Comparison of ENCODE assay signal across 9 cellular contexts in genomic region chr6:154319231-154319858, GRCh38. TPM values are rescaled to one million over a fixed set of nuclear protein-coding genes. Genes with fewer than 3 reads are reported as not detected.
A peak's percentile ranks its signal among the peaks of the same experiment; 100 is the strongest.
DNase-seq lines count a peak whose midpoint lies in the region; ATAC-seq, FAIRE-seq and TF ChIP-seq lines count a peak whose summit lies in the region.
"Had no signal": no experiment of that assay in that cellular context is flagged by ENCODE, and none has a peak within 500 bp of the region (broad histone marks: within the 10 kb centered on the region; RNA-seq: fewer than 3 reads in every experiment).

No MANE protein-coding gene starts in this region.

- DNase-seq in GM19239 (ENCODE audit: insufficient read length, low spot score) (no peak), smooth muscle cell of the brain vasculature (ENCODE audit: low read depth, low spot score) (peak; percentile 35), NCI-H510A (lab: John Stamatoyannopoulos, UW) (no peak), RWPE1 (ENCODE audit: low spot score) (no peak), coronary artery (ENCODE audit: low spot score) (no peak)
- DNase-seq: effector memory CD8-positive, alpha-beta T cell had no signal

- POLR2A ChIA-PET in RWPE1 (lab: Yijun Ruan, JAX; ENCODE audit: low non-redundant PET): no interaction called here

- H3K27ac ChIP-seq in RWPE1 (no peak overlapping the region), coronary artery (no peak overlapping the region)

- H3K36me3 Mint-ChIP-seq in IgD-negative memory B cell: peaks cover 1% of the 10 kb centered on the region

- H3K27ac Mint-ChIP-seq in IgD-negative memory B cell: no peak overlapping the region
- H3K27ac Mint-ChIP-seq: effector memory CD8-positive, alpha-beta T cell had no signal

- H3K4me3 ChIP-seq in coronary artery: no peak overlapping the region

- peaks cover 0 to 6% (median 2%) of the 10 kb centered on the region in 3 donors for H3K4me1 Mint-ChIP-seq in IgD-negative memory B cell

- no peaks in the 10 kb centered on the region for H3K9me3 Mint-ChIP-seq in IgD-negative memory B cell
- H3K9me3 Mint-ChIP-seq: effector memory CD8-positive, alpha-beta T cell had no signal

- CTCF ChIA-PET in RWPE1 (lab: Yijun Ruan, JAX): no interaction called here

- peak overlapping the region in 3 of 4 donors; percentile 20 to 24 (median 23) for H3K4me3 Mint-ChIP-seq in IgD-negative memory B cell
- H3K4me3 Mint-ChIP-seq: effector memory CD8-positive, alpha-beta T cell had no signal

- no peak for ATAC-seq in HG03439 (IDR thresholded peaks at IDR 0.05; ENCODE audit: unreplicated experiment)
- ATAC-seq: effector memory CD8-positive, alpha-beta T cell had no signal

- FAIRE-seq in GM19239 (lab: Jason Lieb, UNC) (peak; percentile 84), endometrium (lab: Jason Lieb, UNC) (peak; percentile 90)

- TF ChIP-seq CTCF in RWPE1 (conservative IDR thresholded peaks at IDR 0.05; ENCODE audit: low read depth) (no peak), coronary artery (IDR thresholded peaks at IDR 0.05) (no peak)

- no peaks in the 10 kb centered on the region for H3K27me3 Mint-ChIP-seq in IgD-negative memory B cell

RNA-seq across cellular contexts. Expression of gene IPCEF1, which starts 37.3 kb away (rescaled TPM):
- 2.1 TPM for polyA plus RNA-seq in IgD-negative memory B cell
